Comparison of ENCODE assay signal across 12 cellular contexts in the genomic region with DNA sequence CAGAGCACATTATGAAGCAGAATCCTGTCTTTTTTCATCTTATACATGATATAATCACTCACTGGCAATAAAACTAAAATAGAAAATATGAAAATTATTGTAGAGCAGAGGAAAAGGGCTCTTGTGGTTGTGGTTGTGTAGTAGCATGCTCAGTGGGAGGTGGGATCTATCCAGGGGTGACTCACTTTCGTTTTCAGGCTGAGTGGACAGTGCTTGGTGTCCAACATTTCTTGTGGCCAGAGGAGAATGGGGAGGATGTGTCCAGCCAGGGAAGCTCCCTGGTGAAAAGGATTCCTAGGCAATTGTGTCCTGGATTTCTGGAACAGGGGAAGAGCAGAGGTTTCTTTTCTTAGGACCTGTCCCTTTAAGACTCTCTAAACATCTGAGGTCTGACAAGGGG.
DNase-seq lines count a peak whose midpoint lies in the region; ATAC-seq and TF ChIP-seq lines count a peak whose summit lies in the region.
"Had no signal": no experiment of that assay in that cellular context is flagged by ENCODE, and none has a peak within 500 bp of the region (broad histone marks: within the 10 kb centered on the region; RNA-seq: fewer than 3 reads in every experiment).

No MANE protein-coding gene starts in this region.

- no peak overlapping the region for H3K4me3 Mint-ChIP-seq in stimulated activated naive CD8-positive, alpha-beta T cell treated with anti-CD3 and anti-CD28 coated beads, Interleukin-15, amount 100 ng/mL, for 72 hours
- H3K4me3 Mint-ChIP-seq: activated naive CD4-positive, alpha-beta T cell treated with anti-CD3 and anti-CD28 coated beads, Interleukin-2, amount 10 ng/mL, durations not matched to agents 7 days and 5 days had no signal

- H3K4me3 ChIP-seq in cardiac fibroblast (replicated peaks in 1 of 2; ENCODE audit: low read depth in 2 of 2, low read length in 2 of 2), result no peak overlapping the region
- H3K4me3 ChIP-seq: prostate gland had no signal

- TF ChIP-seq CTCF in cardiac fibroblast (IDR thresholded peaks at IDR 0.05; ENCODE audit: low read depth, low read length), result no peak

- H3K27ac Mint-ChIP-seq in stimulated activated naive CD8-positive, alpha-beta T cell treated with anti-CD3 and anti-CD28 coated beads, Interleukin-15, amount 100 ng/mL, for 72 hours, result no peak overlapping the region
- H3K27ac Mint-ChIP-seq: activated naive CD4-positive, alpha-beta T cell treated with anti-CD3 and anti-CD28 coated beads, Interleukin-2, amount 10 ng/mL, durations not matched to agents 7 days and 5 days had no signal

- peak; percentile 39 for ATAC-seq in stimulated activated naive CD8-positive, alpha-beta T cell treated with anti-CD3 and anti-CD28 coated beads, Interleukin-15, Interleukin-2, amounts not matched to agents 100 U/mL and 50 U/mL, for 24 hours
- ATAC-seq in stimulated activated naive CD8-positive, alpha-beta T cell treated with anti-CD3 and anti-CD28 coated beads, Interleukin-15, amount 100 ng/mL, for 72 hours, result no peak
- no peak for ATAC-seq in GM21390 (IDR thresholded peaks at IDR 0.05; ENCODE audit: unreplicated experiment)

- H3K9me3 Mint-ChIP-seq in stimulated activated naive CD8-positive, alpha-beta T cell treated with anti-CD3 and anti-CD28 coated beads, Interleukin-15, amount 100 ng/mL, for 72 hours, result no peaks in the 10 kb centered on the region
- H3K9me3 Mint-ChIP-seq: activated naive CD4-positive, alpha-beta T cell treated with anti-CD3 and anti-CD28 coated beads, Interleukin-2, amount 10 ng/mL, durations not matched to agents 7 days and 5 days had no signal

- H3K27me3 Mint-ChIP-seq in stimulated activated naive CD8-positive, alpha-beta T cell treated with anti-CD3 and anti-CD28 coated beads, Interleukin-15, amount 100 ng/mL, for 72 hours, result peaks cover 8% of the 10 kb centered on the region

- peaks cover 18% of the 10 kb centered on the region for H3K4me1 Mint-ChIP-seq in stimulated activated naive CD8-positive, alpha-beta T cell treated with anti-CD3 and anti-CD28 coated beads, Interleukin-15, amount 100 ng/mL, for 72 hours

- no peak for DNase-seq in stimulated activated naive CD8-positive, alpha-beta T cell treated with anti-CD3 and anti-CD28 coated beads, Interleukin-15, Interleukin-2, amounts not matched to agents 100 U/mL and 50 U/mL, for 24 hours
- DNase-seq in stimulated activated naive CD8-positive, alpha-beta T cell treated with anti-CD3 and anti-CD28 coated beads, Interleukin-15, amount 100 ng/mL, for 72 hours, result no peak
- DNase-seq in HK-2 (ENCODE audit: unreplicated experiment), result peak; percentile 9
- DNase-seq in cardiac fibroblast (ENCODE audit: low read depth in 2 of 2), result peak; percentile 13 to 26
- DNase-seq in stromal cell of bone marrow (ENCODE audit: low read depth), result peak; percentile 63
- no peak for DNase-seq in cerebellar cortex (ENCODE audit: low spot score)
- DNase-seq in NCI-H187 (lab: John Stamatoyannopoulos, UW), result no peak
- DNase-seq: activated naive CD4-positive, alpha-beta T cell treated with anti-CD3 and anti-CD28 coated beads, Interleukin-2, amount 10 ng/mL, durations not matched to agents 7 days and 5 days; DMS53; NCI-H446 treated with DMSO at 0.1 percent for 48 hours had no signal

Comparison
In these comparisons a context has a peak if more than half of its experiments do, and no peak if none do; other contexts are left out.
1. DNase-seq: peak in HK-2 (single experiment), cardiac fibroblast (2 of 2) and stromal cell of bone marrow (single experiment); none in stimulated activated naive CD8-positive, alpha-beta T cell treated with anti-CD3 and anti-CD28 coated beads, Interleukin-15, Interleukin-2, amounts not matched to agents 100 U/mL and 50 U/mL, for 24 hours (single experiment), stimulated activated naive CD8-positive, alpha-beta T cell treated with anti-CD3 and anti-CD28 coated beads, Interleukin-15, amount 100 ng/mL, for 72 hours (0 of 2), cerebellar cortex (single experiment) and NCI-H187 (0 of 2).